13 cellular contexts compared by ENCODE assay signal in the genomic region with DNA sequence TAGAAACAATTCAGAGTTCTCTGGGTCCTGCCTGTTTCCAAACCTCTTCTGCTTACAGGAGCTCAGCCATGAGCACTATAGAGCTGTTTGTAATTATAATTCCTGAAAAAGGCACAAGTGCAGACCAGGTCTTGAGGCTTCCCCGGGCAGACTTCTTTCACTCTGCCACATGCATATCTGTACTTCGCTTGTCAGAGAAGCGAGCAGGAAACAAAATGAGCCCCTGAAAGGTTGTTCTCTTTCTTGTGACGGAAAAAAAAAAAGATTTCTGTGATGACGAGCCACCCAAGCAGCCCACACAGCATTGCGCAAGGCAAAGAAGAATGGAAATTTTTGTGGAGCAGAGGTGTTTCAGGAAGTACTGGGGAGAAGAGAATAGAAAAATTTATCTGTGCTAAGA.
DNase-seq lines count a peak whose midpoint lies in the region; ATAC-seq lines count a peak whose summit lies in the region.
"Had no signal": no experiment of that assay in that cellular context is flagged by ENCODE, and none has a peak within 500 bp of the region (broad histone marks: within the 10 kb centered on the region; RNA-seq: fewer than 3 reads in every experiment).

No MANE protein-coding gene starts in this region.

- ATAC-seq in GM18907 (IDR thresholded peaks at IDR 0.05; ENCODE audit: unreplicated experiment) (peak; percentile 40), HG02943 (IDR thresholded peaks at IDR 0.05; ENCODE audit: low read depth, unreplicated experiment) (peak; percentile 28)
- ATAC-seq: body of pancreas had no signal

- H3K27ac ChIP-seq in caudate nucleus (ENCODE audit: low read depth, low read length): peak overlapping the region; percentile 53
- H3K27ac ChIP-seq: body of pancreas had no signal

- DNase-seq in caudate nucleus (lab: John Stamatoyannopoulos, UW) (peak in 24 of 61 donors; percentile 4 to 80 (median 36)), putamen (ENCODE audit: low spot score) (peak; percentile 80), globus pallidus (ENCODE audit: low spot score) (no peak), NCI-H1105 treated with DMSO at 0.1 percent for 48 hours (lab: John Stamatoyannopoulos, UW) (no peak), AG08396 (ENCODE audit: low spot score) (no peak)
- no peak for DNase-seq in stimulated activated CD4-positive, alpha-beta T cell treated with anti-CD3 and anti-CD28 coated beads, Interleukin-4, amount 100 ng/mL, for 4 hours
- DNase-seq: activated naive CD4-positive, alpha-beta T cell; body of pancreas; naive B cell; stimulated activated CD4-positive, alpha-beta T cell treated with anti-CD3 and anti-CD28 coated beads, Interleukin-4, amount 100 ng/mL, for 24 hours; T-helper 1 cell had no signal
